Comparison of ENCODE assay signal across 1 cellular context in genomic region chr15:90665288-90666134, GRCh38.
TF ChIP-seq lines count a peak whose summit lies in the region.

No MANE protein-coding gene starts in this region.

TF ChIP-seq in HEK293, 187 proteins besides CTCF, POLR2A, EP300 and RAD21 (continued from another document):
- no peak for TF ChIP-seq ZNF26 (tag by site-specific recombination; IDR thresholded peaks at IDR 0.05)
- no peak for TF ChIP-seq ZNF404 (tag by site-specific recombination; IDR thresholded peaks at IDR 0.05)
- no peak for TF ChIP-seq ZNF433 (tag by site-specific recombination; IDR thresholded peaks at IDR 0.05; ENCODE audit: low read depth)
- no peak for TF ChIP-seq ZNF10 (tag by site-specific recombination; IDR thresholded peaks at IDR 0.05)
- peak; percentile 67 for TF ChIP-seq ZBTB11 (tag by site-specific recombination; conservative IDR thresholded peaks at IDR 0.05; ENCODE audit: low read depth)
- no peak for TF ChIP-seq ZNF426 (tag by site-specific recombination; IDR thresholded peaks at IDR 0.05)
- TF ChIP-seq ZBTB8A (tag by site-specific recombination; IDR thresholded peaks at IDR 0.05) = peak; percentile 85
- TF ChIP-seq ZNF645 (tag by site-specific recombination; IDR thresholded peaks at IDR 0.05) = no peak
- TF ChIP-seq ZBTB7A (tag by site-specific recombination; IDR thresholded peaks at IDR 0.05; ENCODE audit: low read depth) = no peak
- no peak for TF ChIP-seq ZFP41 (tag by site-specific recombination; IDR thresholded peaks at IDR 0.05; ENCODE audit: borderline replicate concordance)
- TF ChIP-seq ZNF670 (tag by site-specific recombination; IDR thresholded peaks at IDR 0.05; ENCODE audit: low read depth) = no peak
- TF ChIP-seq ZNF112 (tag by site-specific recombination; IDR thresholded peaks at IDR 0.05) = no peak
- no peak for TF ChIP-seq REPIN1 (tag by site-specific recombination; IDR thresholded peaks at IDR 0.05; ENCODE audit: low read depth)
- no peak for TF ChIP-seq ZNF837 (tag by site-specific recombination; IDR thresholded peaks at IDR 0.05)
- TF ChIP-seq ZNF140 (tag by site-specific recombination; IDR thresholded peaks at IDR 0.05) = no peak
- no peak for TF ChIP-seq ZEB2 (tag by site-specific recombination; IDR thresholded peaks at IDR 0.05)
- no peak for TF ChIP-seq ZNF223 (tag by site-specific recombination; IDR thresholded peaks at IDR 0.05)
- TF ChIP-seq ZNF121 (tag by site-specific recombination; IDR thresholded peaks at IDR 0.05) = peak; percentile 92
- no peak for TF ChIP-seq ZNF596 (tag by site-specific recombination; IDR thresholded peaks at IDR 0.05)
- no peak; the same call in 1 of the 2 replicates for TF ChIP-seq ZSCAN4 (tag by site-specific recombination; IDR thresholded peaks at IDR 0.05)
- TF ChIP-seq MYNN (tag by site-specific recombination; IDR thresholded peaks at IDR 0.05; ENCODE audit: borderline replicate concordance) = no peak
- no peak for TF ChIP-seq PRDM4 (tag by site-specific recombination; IDR thresholded peaks at IDR 0.05)
- no peak for TF ChIP-seq ZNF518A (tag by site-specific recombination; conservative IDR thresholded peaks at IDR 0.05; ENCODE audit: low read depth)
- TF ChIP-seq ZNF701 (tag by site-specific recombination; IDR thresholded peaks at IDR 0.05) = no peak
- TF ChIP-seq INSM2 (tag by site-specific recombination; IDR thresholded peaks at IDR 0.05) = no peak
- peak; percentile 40; the same call in 1 of the 2 replicates for TF ChIP-seq ZXDB (tag by site-specific recombination; IDR thresholded peaks at IDR 0.05)
- TF ChIP-seq ZNF777 (tag by site-specific recombination; IDR thresholded peaks at IDR 0.05; ENCODE audit: borderline replicate concordance) = no peak
